ENCODE assay signal across 24 cellular contexts in genomic region chr3:188002626-188003138, GRCh38.
DNase-seq lines count a peak whose midpoint lies in the region; ATAC-seq and TF ChIP-seq lines count a peak whose summit lies in the region.
"Had no signal": no experiment of that assay in that cellular context is flagged by ENCODE, and none has a peak within 500 bp of the region (broad histone marks: within the 10 kb centered on the region; RNA-seq: fewer than 3 reads in every experiment).

No MANE protein-coding gene starts in this region.

- H3K36me3 ChIP-seq in PC-9 (ENCODE audit: low read depth): no peaks in the 10 kb centered on the region
- H3K36me3 ChIP-seq: adrenal gland, thyroid gland, WERI-Rb-1 had no signal

- no peaks in the 10 kb centered on the region for H3K79me2 ChIP-seq in PC-9 (ENCODE audit: low read depth)

- H3K4me3 Mint-ChIP-seq in activated CD4-positive, alpha-beta T cell treated with anti-CD3 and anti-CD28 coated beads, Interleukin-2, amount 10 ng/mL, durations not matched to agents 24 days and 14 days: no peak overlapping the region
- no peak overlapping the region for H3K4me3 Mint-ChIP-seq in type B pancreatic cell
- H3K4me3 Mint-ChIP-seq: activated T-cell treated with anti-CD3 and anti-CD28 coated beads, Interleukin-2, amount 50 U/mL, for 72 hours; brain; mesothelial cell of epicardium; naive B cell; stimulated activated naive CD8-positive, alpha-beta T cell treated with anti-CD3 and anti-CD28 coated beads, Interleukin-15, amount 100 ng/mL, for 72 hours had no signal

- H3K9me3 ChIP-seq in PC-9 (ENCODE audit: insufficient read depth, low read depth): no peaks in the 10 kb centered on the region
- H3K9me3 ChIP-seq: adrenal gland, thyroid gland had no signal

- H3K4me3 ChIP-seq in PC-9: no peak overlapping the region
- H3K4me3 ChIP-seq: adrenal gland, thyroid gland had no signal

- no peaks in the 10 kb centered on the region for H3K9me2 ChIP-seq in PC-9 (ENCODE audit: insufficient read depth)

- peaks cover 2% of the 10 kb centered on the region for H3K36me3 Mint-ChIP-seq in activated CD4-positive, alpha-beta T cell treated with anti-CD3 and anti-CD28 coated beads, Interleukin-2, amount 10 ng/mL, durations not matched to agents 24 days and 14 days (ENCODE audit: low read depth)
- H3K36me3 Mint-ChIP-seq in type B pancreatic cell: peaks cover 3% of the 10 kb centered on the region
- H3K36me3 Mint-ChIP-seq: brain, mesothelial cell of epicardium, naive B cell had no signal

- no peaks in the 10 kb centered on the region for H4K20me1 ChIP-seq in PC-9 (ENCODE audit: insufficient read depth)

- no peaks in the 10 kb centered on the region for H3K27me3 Mint-ChIP-seq in activated CD4-positive, alpha-beta T cell treated with anti-CD3 and anti-CD28 coated beads, Interleukin-2, amount 10 ng/mL, durations not matched to agents 24 days and 14 days
- peaks cover 3% of the 10 kb centered on the region for H3K27me3 Mint-ChIP-seq in type B pancreatic cell
- H3K27me3 Mint-ChIP-seq: stimulated activated naive CD8-positive, alpha-beta T cell treated with anti-CD3 and anti-CD28 coated beads, Interleukin-15, amount 100 ng/mL, for 72 hours had no signal

- H3K27ac ChIP-seq in PC-9: peak overlapping the region; percentile 50
- H3K27ac ChIP-seq: adrenal gland, HL-60, thyroid gland, WERI-Rb-1 had no signal

- H3K27me3 ChIP-seq in PC-9 (ENCODE audit: insufficient read depth, low read depth): no peaks in the 10 kb centered on the region
- H3K27me3 ChIP-seq: adrenal gland, thyroid gland had no signal

- BruUV-seq in PC-9 (replicated peaks; lab: Mats Ljungman, UMichigan): no TSS peak

- peak; percentile 37 for DNase-seq in activated CD4-positive, alpha-beta T cell treated with anti-CD3 and anti-CD28 coated beads, Interleukin-2, amount 10 ng/mL, durations not matched to agents 24 days and 14 days
- no peak for DNase-seq in activated CD4-positive, alpha-beta T cell treated with anti-CD3 and anti-CD28 coated beads for 48 hours
- no peak for DNase-seq in PC-9
- no peak for DNase-seq in left lobe of liver (ENCODE audit: low spot score)
- DNase-seq in type B pancreatic cell (ENCODE audit: extremely low spot score, unreplicated experiment): no peak
- DNase-seq in RKO (ENCODE audit: low spot score): no peak
- no peak for DNase-seq in NCI-H187 treated with DMSO at 0.1 percent for 48 hours (lab: John Stamatoyannopoulos, UW)
- no peak for DNase-seq in KBM-7
- DNase-seq: activated CD4-positive, alpha-beta T cell treated with anti-CD3 and anti-CD28 coated beads, Interleukin-2, amount 50 U/mL, for 1 hour; activated naive CD4-positive, alpha-beta T cell; activated T-cell treated with anti-CD3 and anti-CD28 coated beads, Interleukin-2, amount 50 U/mL, for 72 hours; DMS79 treated with DMSO at 0.1 percent for 48 hours; naive B cell; NCI-H1105 treated with DMSO at 0.1 percent for 48 hours; NCI-H2227 treated with DMSO at 0.1 percent for 48 hours; stimulated activated naive CD8-positive, alpha-beta T cell treated with anti-CD3 and anti-CD28 coated beads, Interleukin-15, amount 100 ng/mL, for 72 hours; thyroid gland; WERI-Rb-1 had no signal

- H3K9me3 Mint-ChIP-seq in activated CD4-positive, alpha-beta T cell treated with anti-CD3 and anti-CD28 coated beads, Interleukin-2, amount 10 ng/mL, durations not matched to agents 24 days and 14 days: peaks cover 9% of the 10 kb centered on the region
- H3K9me3 Mint-ChIP-seq in type B pancreatic cell: no peaks in the 10 kb centered on the region
- H3K9me3 Mint-ChIP-seq: activated T-cell treated with anti-CD3 and anti-CD28 coated beads, Interleukin-2, amount 50 U/mL, for 72 hours; mesothelial cell of epicardium had no signal

- intact Hi-C loops in activated CD4-positive, alpha-beta T cell treated with anti-CD3 and anti-CD28 coated beads, Interleukin-2, amount 10 ng/mL, durations not matched to agents 24 days and 14 days (cut with micrococcal nuclease): no loop called here
- intact Hi-C loops in PC-9 (cut with micrococcal nuclease; ENCODE audit: unreplicated experiment): no loop called here

- H3K4me2 ChIP-seq in PC-9: no peak overlapping the region; the same call in 1 of the 2 replicates

- no peak overlapping the region for H2AFZ ChIP-seq in PC-9

- CTCF ChIA-PET in PC-9 (lab: Charles Lee): no interaction called here

- ATAC-seq in left lobe of liver: peak; percentile 4
- ATAC-seq: activated T-cell treated with anti-CD3 and anti-CD28 coated beads, Interleukin-2, amount 50 U/mL, for 72 hours; Right ventricle myocardium inferior; SK-N-SH treated with all-trans-retinoic acid at 6 μM for 48 hours; stimulated activated naive CD8-positive, alpha-beta T cell treated with anti-CD3 and anti-CD28 coated beads, Interleukin-15, amount 100 ng/mL, for 72 hours had no signal

- in situ Hi-C loops in KBM-7 (cut with MboI; ENCODE audit: low pct_unique_long_range_greater_than_20kb, low sequenced_read_pairs): no loop called here

- peaks cover 31% of the 10 kb centered on the region for H3K4me1 ChIP-seq in PC-9 (replicated peaks; ENCODE audit: insufficient read depth)
- H3K4me1 ChIP-seq: adrenal gland had no signal

- TF ChIP-seq CTCF in PC-9 (conservative IDR thresholded peaks at IDR 0.05) (no peak), type B pancreatic cell (conservative IDR thresholded peaks at IDR 0.05) (no peak)

- H3F3A ChIP-seq in PC-9 (ENCODE audit: insufficient read depth, low read depth): peaks cover 21% of the 10 kb centered on the region; the same call in 1 of the 2 replicates

- POLR2A ChIA-PET in PC-9 (lab: Charles Lee; ENCODE audit: unreplicated experiment): no interaction called here

- no peak overlapping the region for H3K27ac Mint-ChIP-seq in activated CD4-positive, alpha-beta T cell treated with anti-CD3 and anti-CD28 coated beads, Interleukin-2, amount 10 ng/mL, durations not matched to agents 24 days and 14 days
- H3K27ac Mint-ChIP-seq in type B pancreatic cell: peak overlapping the region; percentile 86
- H3K27ac Mint-ChIP-seq: activated T-cell treated with anti-CD3 and anti-CD28 coated beads, Interleukin-2, amount 50 U/mL, for 72 hours; mesothelial cell of epicardium had no signal

- H3K4me1 Mint-ChIP-seq in activated CD4-positive, alpha-beta T cell treated with anti-CD3 and anti-CD28 coated beads, Interleukin-2, amount 10 ng/mL, durations not matched to agents 24 days and 14 days: peaks cover 63% of the 10 kb centered on the region
- peaks cover 25% of the 10 kb centered on the region for H3K4me1 Mint-ChIP-seq in type B pancreatic cell (ENCODE audit: unreplicated experiment)
